In the genomic region with DNA sequence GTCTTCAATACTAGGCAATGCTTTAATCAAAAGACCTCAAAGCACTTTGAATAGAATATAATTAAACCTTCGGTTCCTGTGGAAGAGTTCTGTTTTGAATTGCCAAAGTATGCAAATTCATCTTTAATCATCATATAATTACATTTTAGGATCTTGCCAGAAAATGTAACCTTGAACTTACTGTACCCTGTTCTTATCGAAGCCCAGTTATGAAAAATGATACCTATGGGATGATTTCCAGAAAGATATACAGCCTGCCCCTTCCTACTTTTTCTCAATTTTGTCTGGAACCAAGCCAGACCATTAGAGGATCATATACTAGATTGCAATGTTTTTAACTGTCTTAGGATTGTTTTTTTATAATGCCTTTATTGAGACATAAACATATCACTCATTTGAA, we compare ENCODE assay signal across 31 cellular contexts.
"Had no signal": no experiment of that assay in that cellular context is flagged by ENCODE, and none has a peak within 500 bp of the region (broad histone marks: within the 10 kb centered on the region; RNA-seq: fewer than 3 reads in every experiment).

No MANE protein-coding gene starts in this region.

- H3K9me3 ChIP-seq: adrenal gland, body of pancreas, esophagus muscularis mucosa, gastrocnemius medialis, heart left ventricle had no signal

- H3K4me3 ChIP-seq: adrenal gland, body of pancreas, esophagus muscularis mucosa, gastrocnemius medialis, heart left ventricle had no signal

- H3K27ac Mint-ChIP-seq: activated CD4-positive, alpha-beta memory T cell treated with anti-CD3 and anti-CD28 coated beads, Interleukin-2, amount 10 ng/mL, durations not matched to agents 7 days and 5 days; activated CD4-positive, alpha-beta T cell treated with anti-CD3 and anti-CD28 coated beads, Interleukin-2, amount 10 ng/mL, durations not matched to agents 7 days and 5 days; activated naive CD4-positive, alpha-beta T cell treated with anti-CD3 and anti-CD28 coated beads for 36 hours; activated naive CD4-positive, alpha-beta T cell treated with anti-CD3 and anti-CD28 coated beads, Interleukin-2, amount 50 U/mL, for 24 hours; activated naive CD8-positive, alpha-beta T cell treated with anti-CD3 and anti-CD28 coated beads for 36 hours; activated naive CD8-positive, alpha-beta T cell treated with anti-CD3 and anti-CD28 coated beads, Interleukin-2, amount 50 U/mL, for 24 hours; activated T-helper 2 cell treated with anti-CD3 and anti-CD28 coated beads, Interferon-gamma antibody, Interleukin-2, Interleukin-4, amounts not matched to agents 10 μg/mL and 5 μg/mL and 100 μg/mL, durations not matched to agents 14 hours and 24 hours and 36 hours; effector memory CD8-positive, alpha-beta T cell; WTC11 had no signal

- H3K4me1 ChIP-seq: body of pancreas, esophagus muscularis mucosa, gastrocnemius medialis, heart left ventricle had no signal

- H3K9me3 Mint-ChIP-seq: activated naive CD4-positive, alpha-beta T cell treated with anti-CD3 and anti-CD28 coated beads for 36 hours; activated naive CD4-positive, alpha-beta T cell treated with anti-CD3 and anti-CD28 coated beads, Interleukin-2, amount 50 U/mL, for 24 hours; activated T-cell treated with anti-CD3 and anti-CD28 coated beads, Interleukin-2, amount 50 U/mL, for 4 hours; effector memory CD8-positive, alpha-beta T cell had no signal

- H3K36me3 ChIP-seq: adrenal gland, esophagus muscularis mucosa, gastrocnemius medialis, heart left ventricle had no signal

- ATAC-seq: activated naive CD8-positive, alpha-beta T cell treated with anti-CD3 and anti-CD28 coated beads, Interleukin-2, amount 50 U/mL, for 24 hours; activated T-cell treated with anti-CD3 and anti-CD28 coated beads, Interleukin-2, amount 50 U/mL, for 4 hours; body of pancreas; effector memory CD8-positive, alpha-beta T cell; foreskin keratinocyte; gastrocnemius medialis; heart left ventricle; WTC11 had no signal

- H3K4me3 Mint-ChIP-seq: activated CD4-positive, alpha-beta memory T cell treated with anti-CD3 and anti-CD28 coated beads, Interleukin-2, amount 10 ng/mL, durations not matched to agents 7 days and 5 days; activated CD4-positive, alpha-beta T cell treated with anti-CD3 and anti-CD28 coated beads, Interleukin-2, amount 10 ng/mL, durations not matched to agents 7 days and 5 days; activated naive CD4-positive, alpha-beta T cell treated with anti-CD3 and anti-CD28 coated beads for 36 hours; activated naive CD4-positive, alpha-beta T cell treated with anti-CD3 and anti-CD28 coated beads, Interleukin-2, amount 50 U/mL, for 24 hours; activated naive CD8-positive, alpha-beta T cell treated with anti-CD3 and anti-CD28 coated beads for 36 hours; activated naive CD8-positive, alpha-beta T cell treated with anti-CD3 and anti-CD28 coated beads, Interleukin-2, amount 50 U/mL, for 24 hours; activated T-cell treated with anti-CD3 and anti-CD28 coated beads, Interleukin-2, amount 50 U/mL, for 4 hours; effector memory CD8-positive, alpha-beta T cell; WTC11 had no signal

- H3K27ac ChIP-seq: adrenal gland, body of pancreas, esophagus muscularis mucosa, foreskin keratinocyte, gastrocnemius medialis, heart left ventricle, VCaP had no signal

- H3K36me3 Mint-ChIP-seq: activated naive CD4-positive, alpha-beta T cell treated with anti-CD3 and anti-CD28 coated beads, Interleukin-2, amount 50 U/mL, for 24 hours had no signal

- DNase-seq: activated CD4-positive, alpha-beta memory T cell treated with anti-CD3 and anti-CD28 coated beads, Interleukin-2, amount 10 ng/mL, durations not matched to agents 7 days and 5 days; activated CD4-positive, alpha-beta T cell treated with anti-CD3 and anti-CD28 coated beads for 1 hour; activated CD4-positive, alpha-beta T cell treated with anti-CD3 and anti-CD28 coated beads for 4 hours; activated CD4-positive, alpha-beta T cell treated with anti-CD3 and anti-CD28 coated beads, Interleukin-2, amount 10 ng/mL, durations not matched to agents 7 days and 5 days; activated CD4-positive, alpha-beta T cell treated with anti-CD3 and anti-CD28 coated beads, Interleukin-2, amount 50 U/mL, for 4 hours; activated CD8-positive, alpha-beta memory T cell treated with anti-CD3 and anti-CD28 coated beads for 24 hours; activated effector memory CD4-positive, alpha-beta T cell treated with anti-CD3 and anti-CD28 coated beads, Interleukin-2, amount 50 U/mL, for 16 hours; activated naive CD4-positive, alpha-beta T cell treated with anti-CD3 and anti-CD28 coated beads for 36 hours; activated naive CD8-positive, alpha-beta T cell treated with anti-CD3 and anti-CD28 coated beads for 36 hours; activated naive CD8-positive, alpha-beta T cell treated with anti-CD3 and anti-CD28 coated beads, Interleukin-2, amount 50 U/mL, for 24 hours; activated T-cell treated with anti-CD3 and anti-CD28 coated beads, Interleukin-2, amount 50 U/mL, for 4 hours; adrenal gland; amygdala; aorta; body of pancreas; caudate nucleus; cortex of kidney; dermis blood vessel endothelial cell; effector CD4-positive, alpha-beta T cell; effector memory CD8-positive, alpha-beta T cell; erythroblast; foreskin keratinocyte; gastrocnemius medialis; glutamatergic neuron; heart left ventricle; T-helper 2 cell had no signal

- H3K27me3 Mint-ChIP-seq: activated CD4-positive, alpha-beta memory T cell treated with anti-CD3 and anti-CD28 coated beads, Interleukin-2, amount 10 ng/mL, durations not matched to agents 7 days and 5 days; activated CD4-positive, alpha-beta T cell treated with anti-CD3 and anti-CD28 coated beads, Interleukin-2, amount 10 ng/mL, durations not matched to agents 7 days and 5 days; activated naive CD4-positive, alpha-beta T cell treated with anti-CD3 and anti-CD28 coated beads, Interleukin-2, amount 50 U/mL, for 24 hours; activated naive CD8-positive, alpha-beta T cell treated with anti-CD3 and anti-CD28 coated beads for 36 hours; activated naive CD8-positive, alpha-beta T cell treated with anti-CD3 and anti-CD28 coated beads, Interleukin-2, amount 50 U/mL, for 24 hours; effector memory CD8-positive, alpha-beta T cell had no signal
